11 cellular contexts compared by ENCODE assay signal in the genomic region with DNA sequence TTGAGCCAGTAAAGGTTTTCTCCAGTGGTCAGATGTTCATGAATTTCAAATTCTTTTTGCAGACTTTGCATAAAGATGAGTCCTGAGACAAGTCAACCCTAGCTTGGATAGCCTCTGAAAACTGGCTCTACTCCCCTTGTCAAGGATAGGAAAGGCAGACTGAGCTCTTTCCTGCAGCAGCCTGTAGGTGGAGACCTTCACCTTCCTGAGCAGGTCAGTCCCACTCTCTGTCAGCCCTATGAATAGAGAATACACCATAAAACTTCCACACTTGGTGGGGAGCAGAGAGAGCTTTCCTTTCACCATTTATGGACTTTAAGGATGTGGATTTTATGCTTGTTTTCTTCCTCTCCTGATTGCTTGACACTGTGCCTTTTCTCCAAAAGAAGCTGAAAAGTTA. TPM values are rescaled to one million over a fixed set of nuclear protein-coding genes. Genes with fewer than 3 reads are reported as not detected.
DNase-seq lines count a peak whose midpoint lies in the region; ATAC-seq, FAIRE-seq and TF ChIP-seq lines count a peak whose summit lies in the region.
"Had no signal": no experiment of that assay in that cellular context is flagged by ENCODE, and none has a peak within 500 bp of the region (broad histone marks: within the 10 kb centered on the region; RNA-seq: fewer than 3 reads in every experiment).

No MANE protein-coding gene starts in this region.

- no peak overlapping the region for H3K4me3 ChIP-seq in cardiac muscle cell
- no peak overlapping the region for H3K4me3 ChIP-seq in Loucy (ENCODE audit: low read length, poor library complexity, severe bottlenecking)
- H3K4me3 ChIP-seq in testis: no peak overlapping the region

- H3F3A ChIP-seq in Loucy (ENCODE audit: low read depth): no peaks in the 10 kb centered on the region

- no peaks in the 10 kb centered on the region for H4K20me1 ChIP-seq in Loucy (ENCODE audit: insufficient read depth, low read length, poor library complexity, severe bottlenecking)

- peak; percentile 39 for TF ChIP-seq CTCF in cardiac muscle cell (IDR thresholded peaks at IDR 0.05; ENCODE audit: low read depth, low read length)
- peak; percentile 43 for TF ChIP-seq CTCF in Loucy (conservative IDR thresholded peaks at IDR 0.05; ENCODE audit: low read length)
- no peak for TF ChIP-seq CTCF in testis (IDR thresholded peaks at IDR 0.05)

- no peaks in the 10 kb centered on the region for H3K4me1 ChIP-seq in cardiac muscle cell (ENCODE audit: low read depth)
- H3K4me1 ChIP-seq in Loucy (ENCODE audit: insufficient read depth, low read length, poor library complexity, severe bottlenecking): no peaks in the 10 kb centered on the region
- no peaks in the 10 kb centered on the region for H3K4me1 ChIP-seq in testis

- H3K27ac ChIP-seq in cardiac muscle cell (no peak overlapping the region), testis (no peak overlapping the region)

- H3K79me2 ChIP-seq in Loucy (ENCODE audit: insufficient read depth, low read length): no peaks in the 10 kb centered on the region

- no peak overlapping the region for H3K4me2 ChIP-seq in Loucy (ENCODE audit: low read depth, low read length, poor library complexity, severe bottlenecking)

- H3K36me3 ChIP-seq in cardiac muscle cell (no peaks in the 10 kb centered on the region), Loucy (ENCODE audit: insufficient read depth, low read length) (no peaks in the 10 kb centered on the region), testis (ENCODE audit: low read depth, missing control alignments) (no peaks in the 10 kb centered on the region)

- no peak overlapping the region for H3K9ac ChIP-seq in Loucy (ENCODE audit: low read depth, low read length, poor library complexity, severe bottlenecking)

- ATAC-seq in left cardiac atrium (no peak), HG02970 (IDR thresholded peaks at IDR 0.05; ENCODE audit: low FRiP score, unreplicated experiment) (no peak), GM19452 (IDR thresholded peaks at IDR 0.05; ENCODE audit: unreplicated experiment) (no peak)
- ATAC-seq: stimulated activated effector memory CD8-positive, alpha-beta T cell treated with anti-CD3 and anti-CD28 coated beads, Interleukin-12 subunit alpha, Interleukin-12 subunit beta, amount 100 ng/mL, for 72 hours had no signal

- FAIRE-seq in H54 (lab: Jason Lieb, UNC): no peak

- H3K27me3 ChIP-seq in cardiac muscle cell: no peaks in the 10 kb centered on the region
- no peaks in the 10 kb centered on the region for H3K27me3 ChIP-seq in Loucy (ENCODE audit: insufficient read depth, low read length, poor library complexity, severe bottlenecking)
- H3K27me3 ChIP-seq in testis: no peaks in the 10 kb centered on the region

- TF ChIP-seq POLR2A in testis (IDR thresholded peaks at IDR 0.05): no peak
- no peak for TF ChIP-seq POLR2A in H54 (IDR thresholded peaks at IDR 0.05; ENCODE audit: low read depth, low read length)

- DNase-seq in cardiac muscle cell (ENCODE audit: low read depth in 1 of 2, low spot score in 1 of 2): peak; percentile 11 to 52
- no peak for DNase-seq in left cardiac atrium
- DNase-seq in dermis blood vessel endothelial cell: peak; percentile 28
- DNase-seq in testis: peak; percentile 15
- DNase-seq in H54 (ENCODE audit: insufficient read length, low spot score): no peak
- DNase-seq: activated naive CD4-positive, alpha-beta T cell; NCI-H1048 had no signal

- H2AFZ ChIP-seq in Loucy (ENCODE audit: low read length): peak overlapping the region; percentile 67; the same call in 1 of the 2 replicates

- intact Hi-C loops in left cardiac atrium (cut with DNase I): no loop called here
- intact Hi-C loops in testis (cut with DNase I; ENCODE audit: low total_unique reads): no loop called here

- no peaks in the 10 kb centered on the region for H3K9me2 ChIP-seq in Loucy (replicated peaks; ENCODE audit: low read depth, low read length)

- H3K9me3 ChIP-seq in cardiac muscle cell (ENCODE audit: low read depth): no peaks in the 10 kb centered on the region
- H3K9me3 ChIP-seq in Loucy (ENCODE audit: insufficient read depth, low read depth, low read length): no peaks in the 10 kb centered on the region
- H3K9me3 ChIP-seq in testis: no peaks in the 10 kb centered on the region

RNA-seq across cellular contexts. Expression of a gene that starts 41.9 kb away (rescaled TPM):
- total RNA-seq in cardiac muscle cell: 0.60 TPM in 2 replicates
- polyA plus RNA-seq in cardiac muscle cell: 0.14 and 1.7 TPM in 2 replicates
- total RNA-seq in left cardiac atrium: 1 to 10 TPM in 1 of 2 donors, under 1 TPM in 1; 0.76 to 1.0 TPM
- total RNA-seq in dermis blood vessel endothelial cell: 0.60 and 0.68 TPM in 2 replicates
- 1 to 10 TPM; 3.4 to 4.5 TPM for total RNA-seq in testis
- polyA plus RNA-seq in testis (ENCODE audit: insufficient read depth, low read depth, low replicate concordance): 1.9 TPM

Comparison
In these comparisons a context has a peak if more than half of its experiments do, and no peak if none do; other contexts are left out.
1. DNase-seq: peak in cardiac muscle cell (2 of 2), dermis blood vessel endothelial cell (single experiment) and testis (single experiment); none in left cardiac atrium (single experiment) and H54 (single experiment).
2. CTCF ChIP-seq: peak in cardiac muscle cell (single experiment) and Loucy (single experiment); none in testis (0 of 3).